Comparison of ENCODE assay signal across 6 cellular contexts in genomic region chr19:42245247-42245646, GRCh38. TPM values are rescaled to one million over a fixed set of nuclear protein-coding genes. Genes with fewer than 3 reads are reported as not detected.
DNase-seq lines count a peak whose midpoint lies in the region; ATAC-seq and TF ChIP-seq lines count a peak whose summit lies in the region.
"Not testable (repeated sequence)": the region's sequence is repeated elsewhere in the genome, so short reads cannot be mapped to it uniquely, and the experiment has no call there.

No MANE protein-coding gene starts in this region.

- H3K27ac Mint-ChIP-seq in CD4-positive, alpha-beta T cell: peak overlapping the region; percentile 81
- peak overlapping the region; percentile 93 to 98 for H3K27ac Mint-ChIP-seq in activated naive CD4-positive, alpha-beta T cell treated with anti-CD3 and anti-CD28 coated beads, Interleukin-2, amount 50 U/mL, for 72 hours
- peak overlapping the region; percentile 96 for H3K27ac Mint-ChIP-seq in stimulated activated effector memory CD8-positive, alpha-beta T cell treated with anti-CD3 and anti-CD28 coated beads, Interleukin-12 subunit alpha, Interleukin-12 subunit beta, amount 100 ng/mL, for 72 hours

- not testable (repeated sequence) for H4K20me1 ChIP-seq in OCI-LY3 (ENCODE audit: insufficient read depth, low read length)

- intact Hi-C loops in CD4-positive, alpha-beta T cell (cut with DNase I, micrococcal nuclease): loop anchor here (1.0 to 2.0 kb wide), 3 partner anchors 9 to 112 kb away; partner anchors contain the start of gene POU2F2 (in 2 of the 2)

- peak overlapping the region; percentile 24 for H2AFZ ChIP-seq in OCI-LY3 (ENCODE audit: low read depth, low read length)

- H3K4me2 ChIP-seq in OCI-LY3 (ENCODE audit: low read length): peak overlapping the region; percentile 84

- not testable (repeated sequence) for H3K9me3 Mint-ChIP-seq in CD4-positive, alpha-beta T cell; activated naive CD4-positive, alpha-beta T cell treated with anti-CD3 and anti-CD28 coated beads, Interleukin-2, amount 50 U/mL, for 72 hours; stimulated activated effector memory CD8-positive, alpha-beta T cell treated with anti-CD3 and anti-CD28 coated beads, Interleukin-12 subunit alpha, Interleukin-12 subunit beta, amount 100 ng/mL, for 72 hours

- H3K9ac ChIP-seq in OCI-LY3 (ENCODE audit: low read length) (peak overlapping the region; percentile 44), mucosa of stomach (ENCODE audit: low read length) (peak overlapping the region; percentile 36)

- peak overlapping the region; percentile 82 for H3K4me3 ChIP-seq in OCI-LY3 (ENCODE audit: low read length)
- peak overlapping the region; percentile 67 for H3K4me3 ChIP-seq in mucosa of stomach (ENCODE audit: low read length)

- peaks cover 29% of the 10 kb centered on the region for H3K4me1 ChIP-seq in OCI-LY3 (ENCODE audit: low read length)
- H3K4me1 ChIP-seq in mucosa of stomach (ENCODE audit: control insufficient read depth, insufficient read depth, low read length): not testable (repeated sequence)

- H3K4me3 Mint-ChIP-seq in CD4-positive, alpha-beta T cell: peak overlapping the region; percentile 95
- peak overlapping the region; percentile 88 for H3K4me3 Mint-ChIP-seq in stimulated activated effector memory CD8-positive, alpha-beta T cell treated with anti-CD3 and anti-CD28 coated beads, Interleukin-12 subunit alpha, Interleukin-12 subunit beta, amount 100 ng/mL, for 72 hours

- CTCF ChIA-PET in CD4-positive, alpha-beta T cell (lab: Charles Lee): interaction anchor here (0.6 to 3.3 kb wide), 14 partner anchors 10 to 113 kb away, joined by 3 to 30 read pairs (median 4); partner anchors contain the start of genes POU2F2 and ZNF526

- H3K36me3 ChIP-seq in OCI-LY3 (replicated peaks; ENCODE audit: low read depth, low read length): peaks cover 18% of the 10 kb centered on the region
- H3K36me3 ChIP-seq in mucosa of stomach (ENCODE audit: control insufficient read depth, insufficient read depth, low read length): not testable (repeated sequence)

- H3K9me3 ChIP-seq in CD4-positive, alpha-beta T cell (ENCODE audit: control insufficient read depth, low read length); OCI-LY3 (ENCODE audit: insufficient read depth, low read length); mucosa of stomach (ENCODE audit: control insufficient read depth, low read length): not testable (repeated sequence)

- H3K27me3 ChIP-seq in CD4-positive, alpha-beta T cell (ENCODE audit: control insufficient read depth, insufficient read depth, low read length); OCI-LY3 (ENCODE audit: low read depth, low read length); mucosa of stomach (ENCODE audit: control insufficient read depth, insufficient read depth, low read length): not testable (repeated sequence)

- peaks cover 45% of the 10 kb centered on the region for H3K4me1 Mint-ChIP-seq in CD4-positive, alpha-beta T cell (ENCODE audit: low read depth)
- H3K4me1 Mint-ChIP-seq in stimulated activated effector memory CD8-positive, alpha-beta T cell treated with anti-CD3 and anti-CD28 coated beads, Interleukin-12 subunit alpha, Interleukin-12 subunit beta, amount 100 ng/mL, for 72 hours: peaks cover 53% of the 10 kb centered on the region

- TF ChIP-seq CTCF in CD4-positive, alpha-beta T cell (IDR thresholded peaks at IDR 0.05); OCI-LY3 (IDR thresholded peaks at IDR 0.05; ENCODE audit: low read depth, low read length): not testable (repeated sequence)

- ATAC-seq in CD4-positive, alpha-beta T cell (ENCODE audit: poor library complexity); activated naive CD4-positive, alpha-beta T cell treated with anti-CD3 and anti-CD28 coated beads, Interleukin-2, amount 50 U/mL, for 72 hours; stimulated activated effector memory CD8-positive, alpha-beta T cell treated with anti-CD3 and anti-CD28 coated beads, Interleukin-12 subunit alpha, Interleukin-12 subunit beta, amount 100 ng/mL, for 72 hours: not testable (repeated sequence)

- not testable (repeated sequence) for H3K27me3 Mint-ChIP-seq in CD4-positive, alpha-beta T cell

- H3K36me3 Mint-ChIP-seq in CD4-positive, alpha-beta T cell (ENCODE audit: low read depth): not testable (repeated sequence)
- H3K36me3 Mint-ChIP-seq in activated naive CD4-positive, alpha-beta T cell treated with anti-CD3 and anti-CD28 coated beads, Interleukin-2, amount 50 U/mL, for 72 hours: peaks cover 15 to 18% of the 10 kb centered on the region in 2 donors
- peaks cover 62% of the 10 kb centered on the region for H3K36me3 Mint-ChIP-seq in stimulated activated effector memory CD8-positive, alpha-beta T cell treated with anti-CD3 and anti-CD28 coated beads, Interleukin-12 subunit alpha, Interleukin-12 subunit beta, amount 100 ng/mL, for 72 hours

- peak overlapping the region; percentile 71 for H3K27ac ChIP-seq in CD4-positive, alpha-beta T cell (ENCODE audit: low read depth, low read length)
- peak overlapping the region; percentile 35 for H3K27ac ChIP-seq in OCI-LY3 (ENCODE audit: low read length)
- peak overlapping the region; percentile 90 for H3K27ac ChIP-seq in epithelial cell of prostate

- not testable (repeated sequence) for DNase-seq in CD4-positive, alpha-beta T cell; activated naive CD4-positive, alpha-beta T cell treated with anti-CD3 and anti-CD28 coated beads, Interleukin-2, amount 50 U/mL, for 72 hours (ENCODE audit: low spot score in 2 of 2); epithelial cell of prostate (ENCODE audit: low read depth, low spot score); stimulated activated effector memory CD8-positive, alpha-beta T cell treated with anti-CD3 and anti-CD28 coated beads, Interleukin-12 subunit alpha, Interleukin-12 subunit beta, amount 100 ng/mL, for 72 hours (ENCODE audit: low spot score in 2 of 2)

- POLR2A ChIA-PET in CD4-positive, alpha-beta T cell (lab: Charles Lee): interaction anchor here (0.6 to 4.2 kb wide), 13 partner anchors 8 to 112 kb away, joined by 3 to 59 read pairs (median 7); partner anchors contain the start of genes CIC, DEDD2, ERF and ZNF526

- peaks cover 39% of the 10 kb centered on the region for H3K79me2 ChIP-seq in OCI-LY3 (ENCODE audit: low read length)

RNA-seq across cellular contexts. Expression of gene GSK3A, which starts 2.8 kb away (rescaled TPM):
- total RNA-seq in CD4-positive, alpha-beta T cell: 10 to 100 TPM; 13.6 to 13.9 TPM
- total RNA-seq in activated naive CD4-positive, alpha-beta T cell treated with anti-CD3 and anti-CD28 coated beads, Interleukin-2, amount 50 U/mL, for 72 hours: 10 to 100 TPM; 38.1 to 39.5 TPM

RNA-seq across cellular contexts. Expression of gene ERF, which starts 9.7 kb away (rescaled TPM):
- total RNA-seq in CD4-positive, alpha-beta T cell: 100 to 1,000 TPM; 105 to 113 TPM
- total RNA-seq in activated naive CD4-positive, alpha-beta T cell treated with anti-CD3 and anti-CD28 coated beads, Interleukin-2, amount 50 U/mL, for 72 hours: 10 to 100 TPM; 48.8 to 67.8 TPM

RNA-seq across cellular contexts. Expression of gene CIC, which starts 23.8 kb away (rescaled TPM):
- 100 to 1,000 TPM; 114 to 119 TPM for total RNA-seq in CD4-positive, alpha-beta T cell
- total RNA-seq in activated naive CD4-positive, alpha-beta T cell treated with anti-CD3 and anti-CD28 coated beads, Interleukin-2, amount 50 U/mL, for 72 hours: 10 to 100 TPM; 87.7 to 90.6 TPM

RNA-seq across cellular contexts. Expression of gene ZNF526, which starts 25.1 kb away (rescaled TPM):
- 1 to 10 TPM; 5.0 to 6.2 TPM for total RNA-seq in CD4-positive, alpha-beta T cell
- 10 to 100 TPM; 13.2 to 14.5 TPM for total RNA-seq in activated naive CD4-positive, alpha-beta T cell treated with anti-CD3 and anti-CD28 coated beads, Interleukin-2, amount 50 U/mL, for 72 hours

RNA-seq across cellular contexts. Expression of gene DEDD2, which starts 27.8 kb away (rescaled TPM):
- total RNA-seq in CD4-positive, alpha-beta T cell: 100 to 1,000 TPM in 1 of 2 experiments, 10 to 100 TPM in 1; 96.5 to 103 TPM
- 10 to 100 TPM; 28.7 to 39.3 TPM for total RNA-seq in activated naive CD4-positive, alpha-beta T cell treated with anti-CD3 and anti-CD28 coated beads, Interleukin-2, amount 50 U/mL, for 72 hours

Comparison
In these comparisons a context has a peak if more than half of its experiments do, and no peak if none do; other contexts are left out.
1. H3K27ac ChIP-seq: peak in every context shown above with its lines; median percentile 90 in epithelial cell of prostate; 71 in CD4-positive, alpha-beta T cell; 35 in OCI-LY3.